In the genomic region with DNA sequence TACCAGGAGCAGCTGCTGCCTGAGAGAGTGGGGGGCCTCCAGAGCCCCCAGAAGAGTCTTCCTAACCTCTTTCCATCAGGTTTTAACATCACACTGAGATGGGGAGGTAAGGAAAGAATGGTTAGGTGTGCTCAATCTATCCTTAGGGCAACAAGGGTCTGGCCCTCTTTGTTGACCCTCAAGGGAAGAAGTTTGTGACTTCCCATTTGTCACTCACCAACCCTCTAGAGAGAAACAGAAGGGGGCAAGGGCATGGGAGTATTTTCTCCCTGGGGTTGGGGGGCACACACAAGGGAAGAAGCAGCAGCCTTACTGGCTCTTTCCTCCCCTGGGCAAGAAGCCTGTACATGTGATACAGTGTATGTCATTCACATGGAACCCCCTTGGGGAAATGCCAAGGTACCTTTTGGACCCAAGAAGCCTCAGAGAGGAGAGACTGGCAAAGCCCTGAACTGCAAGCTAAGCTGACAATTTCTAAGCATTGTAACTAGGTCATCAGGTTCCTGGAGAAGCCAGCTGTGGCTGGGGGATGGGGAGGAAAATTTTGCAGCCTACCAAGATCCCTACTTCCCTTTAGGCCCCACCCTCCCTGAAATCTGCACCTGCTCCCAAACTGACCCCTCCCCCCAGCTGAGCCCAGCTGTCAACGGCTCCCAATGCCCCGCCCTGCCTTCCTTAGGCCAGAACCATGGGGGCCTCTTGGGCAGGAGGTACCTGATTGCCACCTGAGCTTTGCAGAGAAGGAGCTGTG, we compare ENCODE assay signal across 8 cellular contexts. TPM values are rescaled to one million over a fixed set of nuclear protein-coding genes. Genes with fewer than 3 reads are reported as not detected.
DNase-seq lines count a peak whose midpoint lies in the region; ATAC-seq lines count a peak whose summit lies in the region.

No MANE protein-coding gene starts in this region.

- intact Hi-C loops in posterior vena cava (cut with DNase I), result no loop called here

- ATAC-seq in HG03571 (IDR thresholded peaks at IDR 0.05; ENCODE audit: unreplicated experiment) (no peak), GM19455 (IDR thresholded peaks at IDR 0.05; ENCODE audit: unreplicated experiment) (no peak), HG02938 (IDR thresholded peaks at IDR 0.05; ENCODE audit: unreplicated experiment) (no peak)

- H3K27ac ChIP-seq in cingulate gyrus (ENCODE audit: low read depth, low read length), result peak overlapping the region; percentile 84

- DNase-seq in HK-2 (ENCODE audit: unreplicated experiment) (peak; percentile 4), NCI-H524 treated with DMSO at 0.1 percent for 48 hours (lab: John Stamatoyannopoulos, UW) (peak; percentile 91), posterior vena cava (ENCODE audit: low spot score) (peak; percentile 84), activated T-cell treated with anti-CD3 and anti-CD28 coated beads for 4 hours (no peak)

RNA-seq across cellular contexts. Expression of gene BCL2L1, which starts 14.5 kb away (rescaled TPM):
- total RNA-seq in posterior vena cava, result 10 to 100 TPM; 65.4 to 76.0 TPM

RNA-seq across cellular contexts. Expression of gene TPX2, which starts 30.9 kb away (rescaled TPM):
- total RNA-seq in posterior vena cava, result under 1 TPM; 0.76 to 0.88 TPM
